12 cellular contexts compared by ENCODE assay signal in genomic region chr9:16039988-16040761, GRCh38.
A peak's percentile ranks its signal among the peaks of the same experiment; 100 is the strongest.
DNase-seq lines count a peak whose midpoint lies in the region; ATAC-seq and TF ChIP-seq lines count a peak whose summit lies in the region.
"Had no signal": no experiment of that assay in that cellular context is flagged by ENCODE, and none has a peak within 500 bp of the region (broad histone marks: within the 10 kb centered on the region; RNA-seq: fewer than 3 reads in every experiment).

No MANE protein-coding gene starts in this region.

- H3K9me3 Mint-ChIP-seq in stimulated activated naive CD8-positive, alpha-beta T cell treated with anti-CD3 and anti-CD28 coated beads, Interleukin-15, amount 100 ng/mL, for 72 hours: no peaks in the 10 kb centered on the region
- H3K9me3 Mint-ChIP-seq in brain: peaks cover 0 to 10% (median 7%) of the 10 kb centered on the region in 5 experiments
- H3K9me3 Mint-ChIP-seq: natural killer cell had no signal

- H3K9ac ChIP-seq in mesendoderm (ENCODE audit: low read length): no peak overlapping the region

- no peak overlapping the region for H2AK5ac ChIP-seq in mesendoderm (ENCODE audit: low read length)

- no peaks in the 10 kb centered on the region for H3K79me2 ChIP-seq in mesendoderm (ENCODE audit: control insufficient read depth, insufficient read depth, low read length)

- no peaks in the 10 kb centered on the region for H3K27me3 ChIP-seq in mesendoderm (ENCODE audit: insufficient read depth, low read length, poor library complexity)

- no peaks in the 10 kb centered on the region for H3K79me1 ChIP-seq in mesendoderm (ENCODE audit: low read length)

- no peak overlapping the region for H2BK120ac ChIP-seq in mesendoderm (ENCODE audit: low read depth, low read length)

- no peak overlapping the region for H2BK15ac ChIP-seq in mesendoderm (replicated peaks; ENCODE audit: low read depth)

- no peak overlapping the region for H4K5ac ChIP-seq in mesendoderm (ENCODE audit: low read length)

- no peak overlapping the region for H3K4me3 Mint-ChIP-seq in stimulated activated naive CD8-positive, alpha-beta T cell treated with anti-CD3 and anti-CD28 coated beads, Interleukin-15, amount 100 ng/mL, for 72 hours
- peak overlapping the region in 2 of 5 experiments; percentile 51 to 52 for H3K4me3 Mint-ChIP-seq in brain
- H3K4me3 Mint-ChIP-seq: natural killer cell; stimulated activated naive CD8-positive, alpha-beta T cell treated with anti-CD3 and anti-CD28 coated beads, Interleukin-15, Interleukin-2, amounts not matched to agents 100 ng/mL and 50 ng/mL, for 24 hours had no signal

- no peak overlapping the region for H3K23ac ChIP-seq in mesendoderm (ENCODE audit: low read length)

- no peaks in the 10 kb centered on the region for H3K4me1 ChIP-seq in mesendoderm (ENCODE audit: control insufficient read depth, low read depth, low read length)

- H3K27me3 Mint-ChIP-seq in stimulated activated naive CD8-positive, alpha-beta T cell treated with anti-CD3 and anti-CD28 coated beads, Interleukin-15, amount 100 ng/mL, for 72 hours: no peaks in the 10 kb centered on the region
- no peaks in the 10 kb centered on the region for H3K27me3 Mint-ChIP-seq in brain
- H3K27me3 Mint-ChIP-seq: stimulated activated naive CD8-positive, alpha-beta T cell treated with anti-CD3 and anti-CD28 coated beads, Interleukin-15, Interleukin-2, amounts not matched to agents 100 ng/mL and 50 ng/mL, for 24 hours had no signal

- WGBS in mesendoderm (ENCODE audit: extremely low coverage, insufficient coverage, low lambda C conversion rate): no CpG with 5 or more reads among the region's 10 CpGs

- H3K18ac ChIP-seq in mesendoderm (ENCODE audit: low read length): no peak overlapping the region

- DNase-seq in stimulated activated naive CD8-positive, alpha-beta T cell treated with anti-CD3 and anti-CD28 coated beads, Interleukin-15, amount 100 ng/mL, for 72 hours: no peak
- no peak for DNase-seq in stimulated activated naive CD8-positive, alpha-beta T cell treated with anti-CD3 and anti-CD28 coated beads, Interleukin-15, Interleukin-2, amounts not matched to agents 100 U/mL and 50 U/mL, for 24 hours
- peak; percentile 77 for DNase-seq in mesendoderm
- DNase-seq in amniotic stem cell (lab: John Stamatoyannopoulos, UW): no peak
- no peak for DNase-seq in KG1 (lab: John Stamatoyannopoulos, UW)
- DNase-seq: natural killer cell, NCI-H1417 treated with DMSO at 0.1 percent for 48 hours, T-helper 1 cell had no signal

- H3K4me2 ChIP-seq in mesendoderm (ENCODE audit: low read length): no peak overlapping the region

- H3K27ac ChIP-seq in mesendoderm (ENCODE audit: low read depth, low read length): no peak overlapping the region

- peaks cover 12% of the 10 kb centered on the region for H3K4me1 Mint-ChIP-seq in stimulated activated naive CD8-positive, alpha-beta T cell treated with anti-CD3 and anti-CD28 coated beads, Interleukin-15, amount 100 ng/mL, for 72 hours
- H3K4me1 Mint-ChIP-seq in brain: peaks cover 47% of the 10 kb centered on the region

- H3K4me3 ChIP-seq in mesendoderm (ENCODE audit: low read length): no peak overlapping the region

- TF ChIP-seq CTCF in brain (conservative IDR thresholded peaks at IDR 0.05): no peak

- H3K27ac Mint-ChIP-seq in stimulated activated naive CD8-positive, alpha-beta T cell treated with anti-CD3 and anti-CD28 coated beads, Interleukin-15, amount 100 ng/mL, for 72 hours: no peak overlapping the region
- peak overlapping the region in 3 of 5 experiments; percentile 50 to 74 (median 72) for H3K27ac Mint-ChIP-seq in brain
- H3K27ac Mint-ChIP-seq: natural killer cell; stimulated activated naive CD8-positive, alpha-beta T cell treated with anti-CD3 and anti-CD28 coated beads, Interleukin-15, Interleukin-2, amounts not matched to agents 100 ng/mL and 50 ng/mL, for 24 hours had no signal

- no peaks in the 10 kb centered on the region for H3K36me3 ChIP-seq in mesendoderm (ENCODE audit: control insufficient read depth, insufficient read depth, low read length)

- no peaks in the 10 kb centered on the region for H3K36me3 Mint-ChIP-seq in brain
- H3K36me3 Mint-ChIP-seq: natural killer cell had no signal

- no peak overlapping the region for H2BK5ac ChIP-seq in mesendoderm (ENCODE audit: low read length)

- no peak overlapping the region for H3K4ac ChIP-seq in mesendoderm (ENCODE audit: low read depth, low read length)

- no peak overlapping the region for H3K56ac ChIP-seq in mesendoderm (ENCODE audit: low read length)

- peak; percentile 52 for ATAC-seq in stimulated activated naive CD8-positive, alpha-beta T cell treated with anti-CD3 and anti-CD28 coated beads, Interleukin-15, amount 100 ng/mL, for 72 hours
- ATAC-seq in stimulated activated naive CD8-positive, alpha-beta T cell treated with anti-CD3 and anti-CD28 coated beads, Interleukin-15, Interleukin-2, amounts not matched to agents 100 U/mL and 50 U/mL, for 24 hours: no peak
- ATAC-seq in GM19463 (IDR thresholded peaks at IDR 0.05; ENCODE audit: unreplicated experiment) (no peak), GM19467 (IDR thresholded peaks at IDR 0.05; ENCODE audit: unreplicated experiment) (no peak)

- no peak overlapping the region for H4K8ac ChIP-seq in mesendoderm (ENCODE audit: low read depth, low read length)

Comparison
In these comparisons a context has a peak if more than half of its experiments do, and no peak if none do; other contexts are left out.
1. H3K27ac Mint-ChIP-seq: peak in brain (3 of 5); none in stimulated activated naive CD8-positive, alpha-beta T cell treated with anti-CD3 and anti-CD28 coated beads, Interleukin-15, amount 100 ng/mL, for 72 hours (0 of 2).